10 cellular contexts compared by ENCODE assay signal in genomic region chr3:184378650-184379374, GRCh38. TPM values are rescaled to one million over a fixed set of nuclear protein-coding genes. Genes with fewer than 3 reads are reported as not detected.
DNase-seq lines count a peak whose midpoint lies in the region; ATAC-seq and TF ChIP-seq lines count a peak whose summit lies in the region.
"Had no signal": no experiment of that assay in that cellular context is flagged by ENCODE, and none has a peak within 500 bp of the region (broad histone marks: within the 10 kb centered on the region; RNA-seq: fewer than 3 reads in every experiment).

No MANE protein-coding gene starts in this region.

- TF ChIP-seq POLR2A in transverse colon (IDR thresholded peaks at IDR 0.05): no peak

- H3K36me3 ChIP-seq in transverse colon: no peaks in the 10 kb centered on the region
- H3K36me3 ChIP-seq in PC-3 (ENCODE audit: low read depth, low read length): no peaks in the 10 kb centered on the region
- H3K36me3 ChIP-seq: BLaER1 had no signal

- no peaks in the 10 kb centered on the region for H3K9me2 ChIP-seq in PC-3 (replicated peaks; ENCODE audit: low read length)

- no peaks in the 10 kb centered on the region for H3K79me2 ChIP-seq in PC-3 (ENCODE audit: low read length)

- POLR2A ChIA-PET in PC-3 (lab: Charles Lee; ENCODE audit: unreplicated experiment): no interaction called here

- peaks cover 8% of the 10 kb centered on the region for H3K4me1 Mint-ChIP-seq in activated naive CD4-positive, alpha-beta T cell treated with anti-CD3 and anti-CD28 coated beads, Interleukin-2, amount 10 ng/mL, durations not matched to agents 7 days and 5 days
- H3K4me1 Mint-ChIP-seq in endothelial cell (ENCODE audit: unreplicated experiment) (peaks cover 20% of the 10 kb centered on the region), natural killer cell (peaks cover 0 to 20% of the 10 kb centered on the region in 2 donors)

- TF ChIP-seq EP300 in transverse colon (IDR thresholded peaks at IDR 0.05; ENCODE audit: low read depth): no peak

- no peaks in the 10 kb centered on the region for H3K36me3 Mint-ChIP-seq in activated naive CD4-positive, alpha-beta T cell treated with anti-CD3 and anti-CD28 coated beads, Interleukin-2, amount 10 ng/mL, durations not matched to agents 7 days and 5 days
- H3K36me3 Mint-ChIP-seq in endothelial cell (ENCODE audit: low read depth, unreplicated experiment): no peaks in the 10 kb centered on the region
- H3K36me3 Mint-ChIP-seq in natural killer cell: no peaks in the 10 kb centered on the region

- no peaks in the 10 kb centered on the region for H4K20me1 ChIP-seq in PC-3 (ENCODE audit: low read length)

- intact Hi-C loops in natural killer cell (cut with micrococcal nuclease): no loop called here
- intact Hi-C loops in transverse colon (cut with DNase I; ENCODE audit: low total_unique reads): no loop called here
- intact Hi-C loops in PC-3 (cut with micrococcal nuclease): loop anchor here (10.0 kb wide), 1 partner anchor 426 kb away; no protein-coding TSS in a partner anchor

- TF ChIP-seq CTCF in endothelial cell (IDR thresholded peaks at IDR 0.05; ENCODE audit: unreplicated experiment): no peak
- TF ChIP-seq CTCF in natural killer cell (IDR thresholded peaks at IDR 0.05): no peak
- no peak for TF ChIP-seq CTCF in transverse colon (IDR thresholded peaks at IDR 0.05)
- no peak for TF ChIP-seq CTCF in PC-3 (conservative IDR thresholded peaks at IDR 0.05; ENCODE audit: low read depth, low read length)

- no peak overlapping the region for H2AFZ ChIP-seq in PC-3 (ENCODE audit: low read length)

- WGBS in transverse colon (ENCODE audit: low coverage in 1 of 2), 2 donors: 74 to 100% methylated on average over 1 to 10 of the region's 10 CpGs

- H3K9ac ChIP-seq in PC-3 (ENCODE audit: low read length): no peak overlapping the region
- H3K9ac ChIP-seq: BLaER1 had no signal

- H3K9me3 Mint-ChIP-seq in activated naive CD4-positive, alpha-beta T cell treated with anti-CD3 and anti-CD28 coated beads, Interleukin-2, amount 10 ng/mL, durations not matched to agents 7 days and 5 days: no peaks in the 10 kb centered on the region
- H3K9me3 Mint-ChIP-seq in endothelial cell (ENCODE audit: unreplicated experiment) (no peaks in the 10 kb centered on the region), natural killer cell (no peaks in the 10 kb centered on the region)

- no TSS peak for BruUV-seq in PC-3 (replicated peaks; lab: Mats Ljungman, UMichigan)

- CTCF ChIA-PET in activated naive CD4-positive, alpha-beta T cell treated with anti-CD3 and anti-CD28 coated beads, Interleukin-2, amount 10 ng/mL, durations not matched to agents 7 days and 5 days (lab: Charles Lee): interaction anchor here (1.1 kb wide), 1 partner anchor 135 kb away, joined by 4 read pairs; no protein-coding TSS in a partner anchor
- CTCF ChIA-PET in PC-3 (lab: Charles Lee): no interaction called here

- in situ Hi-C loops in transverse colon (cut with MboI; ENCODE audit: low pct_ligation_motif_present in 1 of 4, low pct_unique_long_range_greater_than_20kb in 1 of 4, low sequenced_read_pairs in 3 of 4): loop anchor here in 2 of 4 donors (10.0 to 25.0 kb wide), 2 partner anchors 156 to 408 kb away; no protein-coding TSS in a partner anchor

- H3K27me3 ChIP-seq in transverse colon (peaks cover 63% of the 10 kb centered on the region), PC-3 (ENCODE audit: low read length) (peaks cover 67% of the 10 kb centered on the region)

- H3K9me3 ChIP-seq in transverse colon (no peaks in the 10 kb centered on the region), PC-3 (ENCODE audit: low read length) (no peaks in the 10 kb centered on the region)
- H3K9me3 ChIP-seq: BLaER1 had no signal

- no peak overlapping the region for H3K27ac Mint-ChIP-seq in activated naive CD4-positive, alpha-beta T cell treated with anti-CD3 and anti-CD28 coated beads, Interleukin-2, amount 10 ng/mL, durations not matched to agents 7 days and 5 days
- peak overlapping the region; percentile 36 for H3K27ac Mint-ChIP-seq in endothelial cell (ENCODE audit: unreplicated experiment)
- no peak overlapping the region for H3K27ac Mint-ChIP-seq in natural killer cell

- no peak overlapping the region for H3K4me2 ChIP-seq in PC-3 (ENCODE audit: low read length)

- H3K27me3 Mint-ChIP-seq in activated naive CD4-positive, alpha-beta T cell treated with anti-CD3 and anti-CD28 coated beads, Interleukin-2, amount 10 ng/mL, durations not matched to agents 7 days and 5 days: peaks cover 85% of the 10 kb centered on the region
- H3K27me3 Mint-ChIP-seq in endothelial cell (ENCODE audit: unreplicated experiment) (peaks cover 24% of the 10 kb centered on the region), natural killer cell (ENCODE audit: low read depth in 2 of 2) (peaks cover 47 to 72% of the 10 kb centered on the region in 2 donors)

- H3K4me3 ChIP-seq in transverse colon (peak overlapping the region in 1 of 4 donors; percentile 44), PC-3 (ENCODE audit: low read length) (no peak overlapping the region)

- H3F3A ChIP-seq in PC-3 (ENCODE audit: low read length, unreplicated experiment): no peaks in the 10 kb centered on the region

- peak overlapping the region; percentile 54 to 76 (median 63) for H3K27ac ChIP-seq in transverse colon
- no peak overlapping the region for H3K27ac ChIP-seq in PC-3 (ENCODE audit: low read length)
- H3K27ac ChIP-seq: BLaER1 had no signal

- H3K4me1 ChIP-seq in transverse colon (peaks cover 12 to 29% (median 14%) of the 10 kb centered on the region in 4 donors), PC-3 (ENCODE audit: insufficient read depth, low read length) (no peaks in the 10 kb centered on the region)

- DNase-seq in activated naive CD4-positive, alpha-beta T cell treated with anti-CD3 and anti-CD28 coated beads, Interleukin-2, amount 10 ng/mL, durations not matched to agents 7 days and 5 days: no peak
- no peak for DNase-seq in activated naive CD4-positive, alpha-beta T cell (lab: John Stamatoyannopoulos, UW)
- DNase-seq in endothelial cell (ENCODE audit: low spot score) (no peak), natural killer cell (no peak), transverse colon (no peak), NCI-H2196 treated with DMSO at 0.1 percent for 48 hours (lab: John Stamatoyannopoulos, UW; ENCODE audit: unreplicated experiment) (no peak), PC-3 (no peak), NCI-H1105 (lab: John Stamatoyannopoulos, UW) (no peak)

- ATAC-seq in natural killer cell (no peak), PC-3 (no peak)

- H3K4me3 Mint-ChIP-seq in activated naive CD4-positive, alpha-beta T cell treated with anti-CD3 and anti-CD28 coated beads, Interleukin-2, amount 10 ng/mL, durations not matched to agents 7 days and 5 days: peak overlapping the region; percentile 47
- H3K4me3 Mint-ChIP-seq in endothelial cell (ENCODE audit: unreplicated experiment): peak overlapping the region; percentile 84
- H3K4me3 Mint-ChIP-seq in natural killer cell: peak overlapping the region; percentile 83

RNA-seq across cellular contexts. Expression of gene THPO, which starts 0.8 kb away (rescaled TPM):
- 0.28 TPM for total RNA-seq in endothelial cell (ENCODE audit: unreplicated experiment)
- not detected for total RNA-seq in natural killer cell
- not detected for total RNA-seq in transverse colon
- not detected in 2 replicates for total RNA-seq in PC-3 (2014; rRNA removed)
- total RNA-seq: HT1080 had no signal

RNA-seq across cellular contexts. Expression of gene CHRD, which starts 1.0 kb away (rescaled TPM):
- total RNA-seq in endothelial cell (ENCODE audit: unreplicated experiment) (2.4 TPM), natural killer cell (under 1 TPM in 1 of 3 donors, not detected in 2; 0.78 TPM), transverse colon (1 to 10 TPM; 1.9 to 7.0 (median 4.5) TPM), PC-3 (2014; rRNA removed) (not detected in 2 replicates)

RNA-seq across cellular contexts. Expression of gene POLR2H, which starts 17.3 kb away (rescaled TPM):
- 56.1 TPM for total RNA-seq in endothelial cell (ENCODE audit: unreplicated experiment)
- 10 to 100 TPM; 33.0 to 49.8 (median 41.1) TPM for total RNA-seq in natural killer cell
- total RNA-seq in transverse colon: 100 to 1,000 TPM in 3 of 4 donors, 10 to 100 TPM in 1; 74.4 to 206 (median 146) TPM
- total RNA-seq in PC-3 (2014; rRNA removed): 184 and 193 TPM in 2 replicates

RNA-seq across cellular contexts. Expression of gene CLCN2, which starts 17.4 kb away (rescaled TPM):
- total RNA-seq in endothelial cell (ENCODE audit: unreplicated experiment): 6.3 TPM
- total RNA-seq in natural killer cell: 1 to 10 TPM; 7.8 to 8.2 (median 8.1) TPM
- total RNA-seq in transverse colon: 100 to 1,000 TPM in 1 of 4 donors, 10 to 100 TPM in 3; 13.7 to 246 (median 73.1) TPM
- total RNA-seq in PC-3 (2014; rRNA removed): 13.0 and 17.0 TPM in 2 replicates

RNA-seq across cellular contexts. Expression of gene FAM131A, which starts 41.4 kb away (rescaled TPM):
- total RNA-seq in endothelial cell (ENCODE audit: unreplicated experiment) (15.8 TPM), natural killer cell (1 to 10 TPM; 6.9 to 8.8 (median 8.5) TPM), transverse colon (10 to 100 TPM; 18.5 to 41.1 (median 28.8) TPM), PC-3 (2014; rRNA removed) (21.9 and 24.2 TPM in 2 replicates)
